ENCODE assay signal across 10 cellular contexts in genomic region chr5:57094753-57095683, GRCh38.
DNase-seq lines count a peak whose midpoint lies in the region; ATAC-seq, FAIRE-seq and TF ChIP-seq lines count a peak whose summit lies in the region.
"Had no signal": no experiment of that assay in that cellular context is flagged by ENCODE, and none has a peak within 500 bp of the region (broad histone marks: within the 10 kb centered on the region; RNA-seq: fewer than 3 reads in every experiment).

No MANE protein-coding gene starts in this region.

- FAIRE-seq in small intestine (lab: Jason Lieb, UNC), result no peak

- intact Hi-C loops in left ventricle myocardium superior (cut with micrococcal nuclease), result no loop called here

- H3K36me3 ChIP-seq in MM.1S (replicated peaks; ENCODE audit: insufficient read depth, low read length) (no peaks in the 10 kb centered on the region), small intestine (ENCODE audit: control insufficient read depth in 2 of 2, insufficient read depth in 2 of 2, low read length in 2 of 2) (no peaks in the 10 kb centered on the region)
- H3K36me3 ChIP-seq: BLaER1, gastrocnemius medialis had no signal

- H3K27ac ChIP-seq in MM.1S (ENCODE audit: low read length), result no peak overlapping the region
- H3K27ac ChIP-seq in small intestine (ENCODE audit: low read depth in 1 of 2, low read length in 1 of 2), result peak overlapping the region in 1 of 2 donors; percentile 43
- H3K27ac ChIP-seq: BLaER1, gastrocnemius medialis had no signal

- H4K20me1 ChIP-seq in MM.1S (ENCODE audit: insufficient read depth, low read length), result no peaks in the 10 kb centered on the region
- H4K20me1 ChIP-seq: BLaER1 had no signal

- H3K79me2 ChIP-seq in MM.1S (ENCODE audit: low read length), result no peaks in the 10 kb centered on the region

- H3K9me2 ChIP-seq in MM.1S (replicated peaks; ENCODE audit: insufficient read depth, low read length), result no peaks in the 10 kb centered on the region

- H3K4me2 ChIP-seq in MM.1S (ENCODE audit: low read depth, low read length), result no peak overlapping the region
- H3K4me2 ChIP-seq: BLaER1 had no signal

- H3K27me3 ChIP-seq in MM.1S (replicated peaks; ENCODE audit: insufficient read depth, low read length) (no peaks in the 10 kb centered on the region), small intestine (ENCODE audit: control insufficient read depth in 2 of 2, insufficient read depth in 2 of 2, low read length in 2 of 2) (no peaks in the 10 kb centered on the region)
- H3K27me3 ChIP-seq: BLaER1, gastrocnemius medialis had no signal

- no peak overlapping the region for H2AFZ ChIP-seq in MM.1S (ENCODE audit: low read length)

- H3K9ac ChIP-seq in MM.1S (ENCODE audit: low read length), result no peak overlapping the region
- H3K9ac ChIP-seq: BLaER1 had no signal

- no peaks in the 10 kb centered on the region for H3K4me1 ChIP-seq in MM.1S (ENCODE audit: low read length)
- no peaks in the 10 kb centered on the region for H3K4me1 ChIP-seq in small intestine (ENCODE audit: control insufficient read depth in 2 of 2, insufficient read depth in 1 of 2, low read depth in 1 of 2, low read length in 1 of 2)
- H3K4me1 ChIP-seq: BLaER1, gastrocnemius medialis had no signal

- ATAC-seq in GM18868 (IDR thresholded peaks at IDR 0.05; ENCODE audit: unreplicated experiment) (no peak), left ventricle myocardium superior (no peak)
- ATAC-seq: gastrocnemius medialis had no signal

- peak; percentile 23; the same call in 1 of the 2 replicates for TF ChIP-seq CTCF in MM.1S (IDR thresholded peaks at IDR 0.05; ENCODE audit: low read length)

- 47 to 74% (median 60%) methylated on average over 10 of the region's 10 CpGs for WGBS in small intestine, 3 donors

- H3K9me3 ChIP-seq in MM.1S (replicated peaks; ENCODE audit: insufficient read depth, low read length), result no peaks in the 10 kb centered on the region
- H3K9me3 ChIP-seq in small intestine (ENCODE audit: control insufficient read depth, low read depth), result no peaks in the 10 kb centered on the region

- H3K4me3 ChIP-seq in MM.1S (ENCODE audit: low read length) (no peak overlapping the region), small intestine (ENCODE audit: low read depth in 1 of 2, low read length in 2 of 2) (no peak overlapping the region)
- H3K4me3 ChIP-seq: BLaER1, gastrocnemius medialis had no signal

- DNase-seq in activated CD4-positive, alpha-beta T cell treated with anti-CD3 and anti-CD28 coated beads for 48 hours, result peak; percentile 18
- DNase-seq in activated CD4-positive, alpha-beta T cell treated with anti-CD3 and anti-CD28 coated beads for 4 hours, result no peak
- DNase-seq in MM.1S, result no peak
- peak; percentile 60 for DNase-seq in ecto neural progenitor cell (ENCODE audit: low spot score)
- peak; percentile 86 for DNase-seq in small intestine
- no peak for DNase-seq in NCI-H524 treated with DMSO at 0.1 percent for 48 hours (lab: John Stamatoyannopoulos, UW)
- DNase-seq in left ventricle myocardium superior, result no peak
- DNase-seq: gastrocnemius medialis had no signal

- no peaks in the 10 kb centered on the region for H3F3A ChIP-seq in MM.1S (ENCODE audit: insufficient read depth, low read length)

Comparison
In these comparisons a context has a peak if more than half of its experiments do, and no peak if none do; other contexts are left out.
1. DNase-seq: peak in activated CD4-positive, alpha-beta T cell treated with anti-CD3 and anti-CD28 coated beads for 48 hours (single experiment), ecto neural progenitor cell (single experiment) and small intestine (single experiment); none in activated CD4-positive, alpha-beta T cell treated with anti-CD3 and anti-CD28 coated beads for 4 hours (0 of 2), MM.1S (single experiment), NCI-H524 treated with DMSO at 0.1 percent for 48 hours (single experiment) and left ventricle myocardium superior (single experiment).